12 cellular contexts compared by ENCODE assay signal in the genomic region with DNA sequence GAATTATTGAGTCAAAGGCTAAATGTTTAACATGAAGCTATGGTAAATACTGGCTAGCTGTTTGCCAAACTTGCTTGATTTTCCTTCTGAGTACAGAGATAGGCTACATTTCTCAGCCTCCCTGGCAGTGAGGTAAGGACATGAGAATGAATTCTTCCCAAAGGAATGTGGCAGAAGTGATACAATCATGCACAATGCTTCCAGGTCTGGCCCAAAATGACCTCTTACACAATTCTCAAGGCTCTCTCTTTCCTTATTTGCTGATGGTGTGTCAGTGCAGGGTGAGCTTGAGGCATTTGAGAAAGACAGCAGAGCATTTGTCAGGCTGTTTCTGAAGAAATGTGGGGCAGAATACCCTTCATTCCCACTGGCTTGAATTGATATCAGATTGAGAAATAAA.
DNase-seq lines count a peak whose midpoint lies in the region; ATAC-seq, FAIRE-seq and TF ChIP-seq lines count a peak whose summit lies in the region.
"Had no signal": no experiment of that assay in that cellular context is flagged by ENCODE, and none has a peak within 500 bp of the region (broad histone marks: within the 10 kb centered on the region; RNA-seq: fewer than 3 reads in every experiment).

No MANE protein-coding gene starts in this region.

- no peak for TF ChIP-seq CTCF in HepG2 (CRISPR knock-in tag; IDR thresholded peaks at IDR 0.05)
- TF ChIP-seq CTCF in right lobe of liver (IDR thresholded peaks at IDR 0.05), result no peak

- H3K4me3 ChIP-seq in HepG2 (replicated peaks in 1 of 3; ENCODE audit: insufficient read depth in 1 of 3, low read depth in 2 of 3, low read length in 3 of 3), result no peak overlapping the region
- no peak overlapping the region for H3K4me3 ChIP-seq in right lobe of liver
- H3K4me3 ChIP-seq: left ventricle myocardium inferior had no signal

- H3K27me3 ChIP-seq in HepG2 (ENCODE audit: control insufficient read depth in 1 of 2, insufficient read depth in 2 of 2, low read length in 2 of 2) (no peaks in the 10 kb centered on the region), right lobe of liver (no peaks in the 10 kb centered on the region)

- in situ Hi-C loops in HepG2 (cut with HindIII; ENCODE audit: extremely low pct_ligation_motif_present, low pct_unique_long_range_greater_than_20kb), result no loop called here

- DNase-seq in HepG2 (ENCODE audit: low spot score) (peak; percentile 44), right lobe of liver (no peak), amniotic epithelial cell (ENCODE audit: low read depth) (peak; percentile 94), hepatic stellate cell (ENCODE audit: low spot score) (peak; percentile 31), hypothalamus (lab: John Stamatoyannopoulos, UW) (no peak), NCI-H1436 (lab: John Stamatoyannopoulos, UW) (no peak)
- DNase-seq in activated naive CD4-positive, alpha-beta T cell treated with anti-CD3 and anti-CD28 coated beads, Interleukin-2, amount 50 U/mL, for 16 hours, result no peak
- DNase-seq: left ventricle myocardium inferior; NCI-H2029; stimulated activated naive CD4-positive, alpha-beta T cell had no signal

- TF ChIP-seq POLR2A in HepG2 (IDR thresholded peaks at IDR 0.05; ENCODE audit: insufficient read depth in 1 of 2, low read depth in 2 of 2, low read length in 2 of 2) (no peak), right lobe of liver (IDR thresholded peaks at IDR 0.05) (no peak)

- H3K4me1 ChIP-seq in HepG2 (ENCODE audit: insufficient read depth, low read length), result no peaks in the 10 kb centered on the region
- no peaks in the 10 kb centered on the region for H3K4me1 ChIP-seq in right lobe of liver
- H3K4me1 ChIP-seq: left ventricle myocardium inferior had no signal

- H3K27ac ChIP-seq in HepG2 (ENCODE audit: extremely low read length, insufficient read depth, low read length), result no peak overlapping the region
- H3K27ac ChIP-seq in right lobe of liver, result no peak overlapping the region
- H3K27ac ChIP-seq: left ventricle myocardium inferior had no signal

- CTCF ChIA-PET in HepG2 (lab: Yijun Ruan, JAX; ENCODE audit: low intra/inter-chr PET ratio, low total read pairs), result no interaction called here

- H3K4me2 ChIP-seq in HepG2 (ENCODE audit: low read depth, low read length), result no peak overlapping the region

- ATAC-seq in HepG2 (peak; percentile 31; the same call in 2 of the 3 replicates), right lobe of liver (no peak), GM19023 (IDR thresholded peaks at IDR 0.05; ENCODE audit: unreplicated experiment) (no peak)

- H3K36me3 ChIP-seq in HepG2 (replicated peaks in 1 of 2; ENCODE audit: control insufficient read depth in 1 of 2, insufficient read depth in 2 of 2, low read length in 2 of 2) (no peaks in the 10 kb centered on the region), right lobe of liver (no peaks in the 10 kb centered on the region)
- H3K36me3 ChIP-seq: left ventricle myocardium inferior had no signal

- no peak overlapping the region for H3K9ac ChIP-seq in HepG2 (ENCODE audit: insufficient read depth, low read depth, low read length)

- TF ChIP-seq EP300 in HepG2 (IDR thresholded peaks at IDR 0.05; ENCODE audit: low read depth in 2 of 2, low read length in 2 of 2) (no peak), HepG2 (CRISPR knock-in tag; IDR thresholded peaks at IDR 0.05; ENCODE audit: borderline replicate concordance) (no peak)

- H4K20me1 ChIP-seq in HepG2 (ENCODE audit: insufficient read depth, low read length), result no peaks in the 10 kb centered on the region

- H3K9me3 ChIP-seq in HepG2 (ENCODE audit: low read length) (no peaks in the 10 kb centered on the region), right lobe of liver (no peaks in the 10 kb centered on the region)
- H3K9me3 ChIP-seq: left ventricle myocardium inferior had no signal

- H2AFZ ChIP-seq in HepG2 (ENCODE audit: low read length), result no peak overlapping the region

- POLR2A ChIA-PET in HepG2 (lab: Yijun Ruan, JAX), result interaction anchor here (1.0 kb wide), 1 partner anchor 55 kb away, joined by 5 read pairs; no protein-coding TSS in a partner anchor

- no TSS peak for BruUV-seq in HepG2 (replicated peaks; lab: Mats Ljungman, UMichigan)

- no peak for FAIRE-seq in HepG2 (lab: Jason Lieb, UNC)
- FAIRE-seq: G401.6 had no signal

- no peaks in the 10 kb centered on the region for H3K79me2 ChIP-seq in HepG2 (ENCODE audit: insufficient read depth, low read length)

- intact Hi-C loops in HepG2 (cut with micrococcal nuclease; ENCODE audit: unreplicated experiment), result no loop called here
- intact Hi-C loops in right lobe of liver (cut with DNase I), result no loop called here

- TF ChIP-seq RAD21 in HepG2 (CRISPR knock-in tag; IDR thresholded peaks at IDR 0.05), result no peak

TF ChIP-seq in HepG2, 621 proteins besides CTCF, POLR2A, EP300 and RAD21:
- peak; percentile 41; the same call in 1 of the 2 replicates for TF ChIP-seq CEBPB (IDR thresholded peaks at IDR 0.05; ENCODE audit: borderline replicate concordance, low read depth, low read length)
- TF ChIP-seq, protein P1, sequence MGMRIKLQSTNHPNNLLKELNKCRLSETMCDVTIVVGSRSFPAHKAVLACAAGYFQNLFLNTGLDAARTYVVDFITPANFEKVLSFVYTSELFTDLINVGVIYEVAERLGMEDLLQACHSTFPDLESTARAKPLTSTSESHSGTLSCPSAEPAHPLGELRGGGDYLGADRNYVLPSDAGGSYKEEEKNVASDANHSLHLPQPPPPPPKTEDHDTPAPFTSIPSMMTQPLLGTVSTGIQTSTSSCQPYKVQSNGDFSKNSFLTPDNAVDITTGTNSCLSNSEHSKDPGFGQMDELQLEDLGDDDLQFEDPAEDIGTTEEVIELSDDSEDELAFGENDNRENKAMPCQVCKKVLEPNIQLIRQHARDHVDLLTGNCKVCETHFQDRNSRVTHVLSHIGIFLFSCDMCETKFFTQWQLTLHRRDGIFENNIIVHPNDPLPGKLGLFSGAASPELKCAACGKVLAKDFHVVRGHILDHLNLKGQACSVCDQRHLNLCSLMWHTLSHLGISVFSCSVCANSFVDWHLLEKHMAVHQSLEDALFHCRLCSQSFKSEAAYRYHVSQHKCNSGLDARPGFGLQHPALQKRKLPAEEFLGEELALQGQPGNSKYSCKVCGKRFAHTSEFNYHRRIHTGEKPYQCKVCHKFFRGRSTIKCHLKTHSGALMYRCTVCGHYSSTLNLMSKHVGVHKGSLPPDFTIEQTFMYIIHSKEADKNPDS (CRISPR knock-in tag; IDR thresholded peaks at IDR 0.05), result no peak
- no peak for TF ChIP-seq ZNF841 (CRISPR knock-in tag; IDR thresholded peaks at IDR 0.05; ENCODE audit: borderline replicate concordance)

Comparison
In these comparisons a context has a peak if more than half of its experiments do, and no peak if none do; other contexts are left out.
1. DNase-seq: peak in HepG2 (single experiment), amniotic epithelial cell (single experiment) and hepatic stellate cell (single experiment); none in right lobe of liver (0 of 3), hypothalamus (0 of 51), activated naive CD4-positive, alpha-beta T cell treated with anti-CD3 and anti-CD28 coated beads, Interleukin-2, amount 50 U/mL, for 16 hours (single experiment) and NCI-H1436 (single experiment).